ENCODE assay signal across 28 cellular contexts in the genomic region with DNA sequence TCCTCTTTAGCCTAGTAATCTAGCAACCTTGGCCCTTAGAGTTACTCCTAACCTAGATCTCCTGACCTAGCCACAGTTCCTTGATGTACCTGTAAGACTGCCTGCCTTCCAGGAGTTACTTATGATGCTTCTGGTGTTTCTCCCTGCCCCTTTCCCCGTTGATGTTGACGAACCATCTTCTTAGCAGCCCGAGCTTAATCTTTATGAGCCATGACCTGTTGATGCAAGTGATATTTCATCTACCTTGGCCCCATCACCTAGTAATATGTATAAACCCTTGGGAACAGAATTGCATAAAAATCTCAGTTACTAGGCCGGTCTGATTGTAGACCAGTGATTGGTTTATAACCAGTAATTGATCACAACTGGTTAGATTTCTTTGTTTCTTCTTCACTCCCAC. TPM values are rescaled to one million over a fixed set of nuclear protein-coding genes. Genes with fewer than 3 reads are reported as not detected.
"Had no signal": no experiment of that assay in that cellular context is flagged by ENCODE, and none has a peak within 500 bp of the region (broad histone marks: within the 10 kb centered on the region; RNA-seq: fewer than 3 reads in every experiment).

No MANE protein-coding gene starts in this region.

- H3K4me3 Mint-ChIP-seq: activated CD4-positive, alpha-beta memory T cell treated with anti-CD3 and anti-CD28 coated beads, Interleukin-2, amount 10 ng/mL, durations not matched to agents 7 days and 5 days; activated naive CD4-positive, alpha-beta T cell treated with anti-CD3 and anti-CD28 coated beads, Interleukin-2, amount 10 ng/mL, durations not matched to agents 7 days and 5 days; activated naive CD8-positive, alpha-beta T cell treated with anti-CD3 and anti-CD28 coated beads, Interleukin-2, amount 10 ng/mL, durations not matched to agents 7 days and 5 days; activated T-cell treated with anti-CD3 and anti-CD28 coated beads, Interleukin-2, amount 50 U/mL, for 24 hours; activated T-cell treated with anti-CD3 and anti-CD28 coated beads, Interleukin-2, amount 50 U/mL, for 72 hours had no signal

- H3K9me3 ChIP-seq: ascending aorta, breast epithelium, colonic mucosa had no signal

- H3K27me3 ChIP-seq: ascending aorta, colonic mucosa had no signal

- H3K36me3 ChIP-seq: ascending aorta, breast epithelium, cardiac muscle cell had no signal

- H3K4me1 ChIP-seq: colonic mucosa had no signal

- H3K27ac Mint-ChIP-seq: activated CD4-positive, alpha-beta memory T cell treated with anti-CD3 and anti-CD28 coated beads, Interleukin-2, amount 10 ng/mL, durations not matched to agents 7 days and 5 days; activated CD4-positive, alpha-beta T cell treated with anti-CD3 and anti-CD28 coated beads, Interleukin-2, amount 10 ng/mL, durations not matched to agents 7 days and 5 days; activated naive CD4-positive, alpha-beta T cell treated with anti-CD3 and anti-CD28 coated beads, Interleukin-2, amount 10 ng/mL, durations not matched to agents 7 days and 5 days; activated naive CD4-positive, alpha-beta T cell treated with anti-CD3 and anti-CD28 coated beads, Interleukin-2, amount 50 U/mL, for 72 hours; activated naive CD8-positive, alpha-beta T cell treated with anti-CD3 and anti-CD28 coated beads, Interleukin-2, amount 10 ng/mL, durations not matched to agents 7 days and 5 days; activated T-cell treated with anti-CD3 and anti-CD28 coated beads, Interleukin-2, amount 50 U/mL, for 24 hours; activated T-cell treated with anti-CD3 and anti-CD28 coated beads, Interleukin-2, amount 50 U/mL, for 72 hours had no signal

- H3K4me3 ChIP-seq: ascending aorta, breast epithelium, cardiac muscle cell, colonic mucosa had no signal

- DNase-seq: activated CD4-positive, alpha-beta memory T cell treated with anti-CD3 and anti-CD28 coated beads, Interleukin-2, amount 10 ng/mL, durations not matched to agents 7 days and 5 days; activated CD4-positive, alpha-beta T cell treated with anti-CD3 and anti-CD28 coated beads for 1 hour; activated CD4-positive, alpha-beta T cell treated with anti-CD3 and anti-CD28 coated beads for 4 hours; activated CD4-positive, alpha-beta T cell treated with anti-CD3 and anti-CD28 coated beads, Interleukin-2, amount 10 ng/mL, durations not matched to agents 7 days and 5 days; activated CD4-positive, alpha-beta T cell treated with anti-CD3 and anti-CD28 coated beads, Interleukin-2, amount 50 U/mL, for 4 hours; activated CD8-positive, alpha-beta memory T cell treated with anti-CD3 and anti-CD28 coated beads, Interleukin-2, amount 50 U/mL, for 48 hours; activated gamma-delta T cell; activated naive CD4-positive, alpha-beta T cell; activated naive CD4-positive, alpha-beta T cell treated with anti-CD3 and anti-CD28 coated beads, Interleukin-2, amount 10 ng/mL, durations not matched to agents 7 days and 5 days; activated naive CD8-positive, alpha-beta T cell treated with anti-CD3 and anti-CD28 coated beads, Interleukin-2, amount 10 ng/mL, durations not matched to agents 7 days and 5 days; activated T-cell treated with anti-CD3 and anti-CD28 coated beads for 4 hours; activated T-cell treated with anti-CD3 and anti-CD28 coated beads, Interleukin-2, amount 50 U/mL, for 24 hours; activated T-cell treated with anti-CD3 and anti-CD28 coated beads, Interleukin-2, amount 50 U/mL, for 72 hours; central memory CD4-positive, alpha-beta T cell; cerebellar nuclear complex; colonic mucosa; effector CD8-positive, alpha-beta T cell; foreskin fibroblast; head of caudate nucleus; T-helper 2 cell had no signal

- ATAC-seq: activated naive CD4-positive, alpha-beta T cell treated with anti-CD3 and anti-CD28 coated beads, Interleukin-2, amount 50 U/mL, for 72 hours; activated T-cell treated with anti-CD3 and anti-CD28 coated beads, Interleukin-2, amount 50 U/mL, for 72 hours had no signal

- H3K27ac ChIP-seq: ascending aorta, breast epithelium, cardiac muscle cell, colonic mucosa, epithelial cell of prostate had no signal

RNA-seq across cellular contexts. Expression of a gene that starts 31.2 kb away (rescaled TPM):
- total RNA-seq: activated naive CD4-positive, alpha-beta T cell treated with anti-CD3 and anti-CD28 coated beads, Interleukin-2, amount 50 U/mL, for 72 hours; ascending aorta; dermis microvascular lymphatic vessel endothelial cell; endothelial cell of umbilical vein; frontal cortex had no signal
